In genomic region chr15:69743091-69743490, GRCh38 we compare ENCODE assay signal across 20 cellular contexts.
"Had no signal": no experiment of that assay in that cellular context is flagged by ENCODE, and none has a peak within 500 bp of the region (broad histone marks: within the 10 kb centered on the region; RNA-seq: fewer than 3 reads in every experiment).

No MANE protein-coding gene starts in this region.

- H3K36me3 ChIP-seq: breast epithelium, gastroesophageal sphincter, heart right ventricle, lower lobe of right lung, suprapubic skin had no signal

- H3K27me3 ChIP-seq: breast epithelium, gastroesophageal sphincter had no signal

- H3K4me3 ChIP-seq: breast epithelium, gastroesophageal sphincter, heart right ventricle, lower lobe of right lung, skin epidermis, suprapubic skin had no signal

- H3K9me3 Mint-ChIP-seq: activated B cell treated with CpG ODN at 0.5 μM for 24 hours had no signal

- H3K36me3 Mint-ChIP-seq: mesothelial cell of epicardium had no signal

- H3K4me1 ChIP-seq: breast epithelium, gastroesophageal sphincter, lower lobe of right lung had no signal

- H3K27ac Mint-ChIP-seq: activated B cell treated with CpG ODN at 0.5 μM for 24 hours; activated naive CD8-positive, alpha-beta T cell treated with anti-CD3 and anti-CD28 coated beads, Interleukin-2, amount 10 ng/mL, durations not matched to agents 7 days and 5 days; activated T-cell treated with anti-CD3 and anti-CD28 coated beads, Interleukin-2, amount 50 U/mL, for 24 hours; mesothelial cell of epicardium had no signal

- DNase-seq: activated B cell treated with CpG ODN at 0.5 μM for 24 hours; activated CD4-positive, alpha-beta T cell treated with anti-CD3 and anti-CD28 coated beads, Interleukin-2, amount 10 ng/mL, durations not matched to agents 24 days and 14 days; activated gamma-delta T cell; activated naive CD8-positive, alpha-beta T cell treated with anti-CD3 and anti-CD28 coated beads, Interleukin-2, amount 10 ng/mL, durations not matched to agents 7 days and 5 days; activated T-cell treated with anti-CD3 and anti-CD28 coated beads, Interleukin-2, amount 50 U/mL, for 24 hours; aorta; heart right ventricle; lower lobe of right lung; posterior cingulate gyrus; retina; stimulated activated CD4-positive, alpha-beta T cell treated with anti-CD3 and anti-CD28 coated beads, Interleukin-4, amount 100 ng/mL, for 24 hours; stimulated activated naive CD4-positive, alpha-beta T cell treated with Interleukin-2 at 50 U/mL for 16 hours; T-helper 2 cell; trophoblast cell had no signal

- H3K27ac ChIP-seq: breast epithelium, gastroesophageal sphincter, heart right ventricle, lower lobe of right lung, skin epidermis, suprapubic skin had no signal

- H3K4me3 Mint-ChIP-seq: activated B cell treated with CpG ODN at 0.5 μM for 24 hours; activated CD4-positive, alpha-beta T cell treated with anti-CD3 and anti-CD28 coated beads, Interleukin-2, amount 10 ng/mL, durations not matched to agents 24 days and 14 days; activated naive CD8-positive, alpha-beta T cell treated with anti-CD3 and anti-CD28 coated beads, Interleukin-2, amount 10 ng/mL, durations not matched to agents 7 days and 5 days; activated T-cell treated with anti-CD3 and anti-CD28 coated beads, Interleukin-2, amount 50 U/mL, for 24 hours; mesothelial cell of epicardium had no signal

- ATAC-seq: gastroesophageal sphincter, left colon, lower lobe of right lung had no signal
